ENCODE assay signal across 8 cellular contexts in the genomic region with DNA sequence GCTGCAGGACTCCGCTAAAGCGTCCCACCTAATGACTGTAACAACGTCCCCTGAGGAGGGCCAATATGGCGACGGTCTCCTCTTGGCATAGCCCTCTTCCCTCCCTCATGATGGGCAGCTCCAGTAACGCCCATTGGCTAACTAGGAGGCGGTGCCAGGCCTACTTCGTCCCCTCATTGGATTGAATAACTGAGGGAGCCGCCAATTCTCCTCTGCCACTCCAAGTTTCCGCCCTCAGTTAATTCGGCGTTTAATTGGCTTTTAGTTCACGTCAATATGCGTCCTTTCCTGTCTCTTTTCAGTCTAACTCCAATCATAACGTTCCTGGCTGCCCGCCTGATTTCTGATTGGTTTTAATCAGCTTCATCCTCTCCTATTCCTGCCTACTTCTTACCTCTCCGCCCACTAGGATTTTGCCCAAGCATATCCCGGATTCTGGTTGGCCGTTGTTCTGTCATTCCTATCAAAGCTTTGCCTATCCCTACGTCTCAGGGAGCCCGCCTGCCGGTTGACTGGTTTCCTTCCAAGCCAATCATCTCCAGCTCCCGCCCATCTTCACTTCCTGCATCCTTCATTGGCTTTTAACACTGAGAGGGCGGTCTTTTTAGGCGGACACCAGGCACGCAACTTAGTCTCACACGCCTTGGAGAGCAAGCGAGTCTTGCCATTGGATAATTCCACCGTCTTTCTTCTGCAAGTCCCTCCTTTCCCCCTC. TPM values are rescaled to one million over a fixed set of nuclear protein-coding genes. Genes with fewer than 3 reads are reported as not detected.
DNase-seq lines count a peak whose midpoint lies in the region; ATAC-seq and TF ChIP-seq lines count a peak whose summit lies in the region.

No MANE protein-coding gene starts in this region.

- H3K4me1 ChIP-seq in uterus: peaks cover 10 to 22% of the 10 kb centered on the region in 2 donors

- peak; percentile 93 for TF ChIP-seq POLR2A in GM15510 (IDR thresholded peaks at IDR 0.05; ENCODE audit: borderline replicate concordance, extremely low read depth, insufficient read length)
- TF ChIP-seq POLR2A in uterus (IDR thresholded peaks at IDR 0.05): peak; percentile 91 to 96

- no peaks in the 10 kb centered on the region for H3K36me3 ChIP-seq in uterus

- H3K9me3 Mint-ChIP-seq in progenitor cell of endocrine pancreas (ENCODE audit: low read depth): no peaks in the 10 kb centered on the region

- intact Hi-C loops in left ventricle myocardium superior (cut with micrococcal nuclease) (no loop called here), uterus (cut with DNase I; ENCODE audit: low total_unique reads) (no loop called here)

- no peak for TF ChIP-seq CTCF in progenitor cell of endocrine pancreas (IDR thresholded peaks at IDR 0.05; ENCODE audit: unreplicated experiment)
- peak in 1 of 4 experiments; percentile 9 for TF ChIP-seq CTCF in uterus (IDR thresholded peaks at IDR 0.05)

- no peak overlapping the region for H3K4me3 Mint-ChIP-seq in progenitor cell of endocrine pancreas (ENCODE audit: low read depth)

- H3K27ac ChIP-seq in angular gyrus (ENCODE audit: low read depth, low read length) (peak overlapping the region; percentile 100), uterus (peak overlapping the region; percentile 100)

- H3K4me1 Mint-ChIP-seq in progenitor cell of endocrine pancreas (ENCODE audit: low read depth): peaks cover 30% of the 10 kb centered on the region

- peak overlapping the region; percentile 71 to 90 for H3K4me3 ChIP-seq in uterus

- H3K9me3 ChIP-seq in uterus: no peaks in the 10 kb centered on the region

- ATAC-seq in HG02852 (IDR thresholded peaks at IDR 0.05; ENCODE audit: unreplicated experiment): peak; percentile 69
- ATAC-seq in left ventricle myocardium superior: peak; percentile 83

- H3K27me3 ChIP-seq in uterus: no peaks in the 10 kb centered on the region

- no peak overlapping the region for H3K27ac Mint-ChIP-seq in progenitor cell of endocrine pancreas

- DNase-seq in NCI-H1436 treated with DMSO at 0.1 percent for 48 hours (lab: John Stamatoyannopoulos, UW) (peak; percentile 100), SW480 (ENCODE audit: low spot score) (peak; percentile 100), left ventricle myocardium superior (peak; percentile 96), progenitor cell of endocrine pancreas (ENCODE audit: low spot score, unreplicated experiment) (peak; percentile 99), uterus (peak; percentile 99 to 100)

- H3K36me3 Mint-ChIP-seq in progenitor cell of endocrine pancreas (ENCODE audit: insufficient read depth): peaks cover 16% of the 10 kb centered on the region

- no peaks in the 10 kb centered on the region for H3K27me3 Mint-ChIP-seq in progenitor cell of endocrine pancreas

RNA-seq across cellular contexts. Expression of gene SP1, which starts 0.4 kb away (rescaled TPM):
- total RNA-seq in left ventricle myocardium superior (30.1 TPM), progenitor cell of endocrine pancreas (90.5 and 92.6 TPM in 2 replicates), uterus (100 to 1,000 TPM in 2 of 4 donors, 10 to 100 TPM in 2; 58.8 to 127 (median 90.7) TPM)

RNA-seq across cellular contexts. Expression of gene SP7, which starts 43.4 kb away (rescaled TPM):
- not detected for total RNA-seq in left ventricle myocardium superior
- 0.10 TPM in 1 of 2 replicates, not detected in the other for total RNA-seq in progenitor cell of endocrine pancreas
- under 1 TPM in 2 of 4 donors, not detected in 2; 0.34 to 0.62 TPM for total RNA-seq in uterus

RNA-seq across cellular contexts. Expression of gene AMHR2, which starts 44.1 kb away (rescaled TPM):
- total RNA-seq in left ventricle myocardium superior (not detected), progenitor cell of endocrine pancreas (35.1 and 35.7 TPM in 2 replicates), uterus (10 to 100 TPM in 1 of 4 donors, under 1 TPM in 1, not detected in 2; 0.52 to 12.4 TPM)

RNA-seq across cellular contexts. Expression of gene AAAS, which starts 58.1 kb away (rescaled TPM):
- total RNA-seq in left ventricle myocardium superior: 39.4 TPM
- total RNA-seq in progenitor cell of endocrine pancreas: 72.1 and 75.0 TPM in 2 replicates
- total RNA-seq in uterus: 10 to 100 TPM; 12.3 to 52.2 (median 46.9) TPM

Comparison
In these comparisons a context has a peak if more than half of its experiments do, and no peak if none do; other contexts are left out.
1. Peak in every context shown above with its lines: DNase-seq, ATAC-seq, H3K4me3 ChIP-seq and H3K27ac ChIP-seq.